ENCODE assay signal across 18 cellular contexts in genomic region chr7:111026301-111026700, GRCh38.
A peak's percentile ranks its signal among the peaks of the same experiment; 100 is the strongest.
DNase-seq lines count a peak whose midpoint lies in the region; ATAC-seq and TF ChIP-seq lines count a peak whose summit lies in the region.
"Had no signal": no experiment of that assay in that cellular context is flagged by ENCODE, and none has a peak within 500 bp of the region (broad histone marks: within the 10 kb centered on the region; RNA-seq: fewer than 3 reads in every experiment).

No MANE protein-coding gene starts in this region.

- H3K36me3 ChIP-seq in Caco-2 (ENCODE audit: control insufficient read depth, insufficient read depth, low read length), result no peaks in the 10 kb centered on the region
- H3K36me3 ChIP-seq: BE2C, esophagus muscularis mucosa, gastrocnemius medialis, right atrium auricular region, suprapubic skin had no signal

- peak overlapping the region; percentile 91 for H3K27ac Mint-ChIP-seq in T-helper 2 cell treated with Interferon-gamma antibody and Interleukin-4, amounts not matched to agents 5 μg/mL and 100 μg/mL, for 36 hours
- H3K27ac Mint-ChIP-seq in Caco-2 (ENCODE audit: unreplicated experiment), result peak overlapping the region; percentile 42
- H3K27ac Mint-ChIP-seq in T-cell, result peak overlapping the region; percentile 75 to 85
- peak overlapping the region; percentile 68 for H3K27ac Mint-ChIP-seq in central memory CD8-positive, alpha-beta T cell (ENCODE audit: low read depth)

- H3K9me3 ChIP-seq in Caco-2, result no peaks in the 10 kb centered on the region
- H3K9me3 ChIP-seq: BE2C, esophagus muscularis mucosa, gastrocnemius medialis, right atrium auricular region, suprapubic skin had no signal

- H3K4me1 Mint-ChIP-seq in T-helper 2 cell treated with Interferon-gamma antibody and Interleukin-4, amounts not matched to agents 5 μg/mL and 100 μg/mL, for 36 hours (ENCODE audit: low read depth), result peaks cover 71% of the 10 kb centered on the region
- H3K4me1 Mint-ChIP-seq in Caco-2 (ENCODE audit: low read depth, unreplicated experiment) (peaks cover 11% of the 10 kb centered on the region), T-cell (peaks cover 75 to 90% (median 78%) of the 10 kb centered on the region in 3 donors)
- H3K4me1 Mint-ChIP-seq in central memory CD8-positive, alpha-beta T cell, result peaks cover 29% of the 10 kb centered on the region

- peaks cover 4% of the 10 kb centered on the region for H3K9me3 Mint-ChIP-seq in T-helper 2 cell treated with Interferon-gamma antibody and Interleukin-4, amounts not matched to agents 5 μg/mL and 100 μg/mL, for 36 hours
- H3K9me3 Mint-ChIP-seq in Caco-2 (ENCODE audit: unreplicated experiment), result no peaks in the 10 kb centered on the region
- peaks cover 0 to under 1% (median 0%) of the 10 kb centered on the region in 3 donors for H3K9me3 Mint-ChIP-seq in T-cell
- H3K9me3 Mint-ChIP-seq in central memory CD8-positive, alpha-beta T cell, result peaks cover 4% of the 10 kb centered on the region

- no TSS peak for BruUV-seq in Caco-2 (replicated peaks; lab: Mats Ljungman, UMichigan)

- no peaks in the 10 kb centered on the region for H3K27me3 Mint-ChIP-seq in T-helper 2 cell treated with Interferon-gamma antibody and Interleukin-4, amounts not matched to agents 5 μg/mL and 100 μg/mL, for 36 hours (ENCODE audit: low read depth)
- H3K27me3 Mint-ChIP-seq in Caco-2 (ENCODE audit: insufficient read depth, unreplicated experiment) (no peaks in the 10 kb centered on the region), T-cell (no peaks in the 10 kb centered on the region)
- H3K27me3 Mint-ChIP-seq in central memory CD8-positive, alpha-beta T cell, result no peaks in the 10 kb centered on the region

- peaks cover 10% of the 10 kb centered on the region for H3K4me1 ChIP-seq in Caco-2

- H3K27me3 ChIP-seq in Caco-2 (replicated peaks; ENCODE audit: control insufficient read depth, insufficient read depth, low read length), result no peaks in the 10 kb centered on the region
- H3K27me3 ChIP-seq: BE2C, esophagus muscularis mucosa, gastrocnemius medialis, right atrium auricular region, suprapubic skin had no signal

- H3K36me3 Mint-ChIP-seq in T-helper 2 cell treated with Interferon-gamma antibody and Interleukin-4, amounts not matched to agents 5 μg/mL and 100 μg/mL, for 36 hours (ENCODE audit: low read depth), result peaks cover 20% of the 10 kb centered on the region
- H3K36me3 Mint-ChIP-seq in Caco-2 (ENCODE audit: insufficient read depth, unreplicated experiment), result no peaks in the 10 kb centered on the region
- peaks cover 9% of the 10 kb centered on the region for H3K36me3 Mint-ChIP-seq in T-cell
- H3K36me3 Mint-ChIP-seq in central memory CD8-positive, alpha-beta T cell (ENCODE audit: insufficient read depth), result peaks cover 3% of the 10 kb centered on the region

- peak overlapping the region; percentile 67 for H3K4me3 Mint-ChIP-seq in T-helper 2 cell treated with Interferon-gamma antibody and Interleukin-4, amounts not matched to agents 5 μg/mL and 100 μg/mL, for 36 hours
- H3K4me3 Mint-ChIP-seq in Caco-2 (ENCODE audit: unreplicated experiment) (no peak overlapping the region), T-cell (peak overlapping the region in 1 of 3 donors; percentile 61)
- H3K4me3 Mint-ChIP-seq in central memory CD8-positive, alpha-beta T cell, result no peak overlapping the region

- ATAC-seq in T-cell (replicated peaks in 1 of 4) (no peak), HG02884 (IDR thresholded peaks at IDR 0.05; ENCODE audit: unreplicated experiment) (no peak)
- no peak for ATAC-seq in central memory CD8-positive, alpha-beta T cell (replicated peaks; ENCODE audit: extremely low read depth, poor library complexity, severe bottlenecking)
- ATAC-seq: gastrocnemius medialis, Panc1 had no signal

- TF ChIP-seq CTCF in Caco-2 (IDR thresholded peaks at IDR 0.05; ENCODE audit: insufficient read depth in 1 of 2, low read depth in 1 of 2, low read length in 1 of 2, severe bottlenecking in 1 of 2, unreplicated experiment in 1 of 2), result no peak

- CTCF ChIA-PET in Caco-2 (lab: Charles Lee) (no interaction called here), T-cell (lab: Charles Lee) (no interaction called here)

- intact Hi-C loops in Caco-2 (cut with micrococcal nuclease; ENCODE audit: unreplicated experiment), result no loop called here

- POLR2A ChIA-PET in Caco-2 (lab: Charles Lee), result interaction anchor here (0.6 kb wide), 1 partner anchor 138 kb away, joined by 3 read pairs; no protein-coding TSS in a partner anchor
- POLR2A ChIA-PET in T-cell (lab: Charles Lee), result no interaction called here

- H3K4me3 ChIP-seq in Caco-2 (ENCODE audit: low read depth, low read length), result no peak overlapping the region
- H3K4me3 ChIP-seq: esophagus muscularis mucosa, gastrocnemius medialis, right atrium auricular region, suprapubic skin had no signal

- no peak for DNase-seq in T-helper 2 cell treated with Interferon-gamma antibody and Interleukin-4, amounts not matched to agents 5 μg/mL and 100 μg/mL, for 36 hours (ENCODE audit: low spot score)
- no peak for DNase-seq in T-helper 2 cell
- DNase-seq in Caco-2, result no peak
- DNase-seq in T-cell, result no peak
- DNase-seq in central memory CD8-positive, alpha-beta T cell (ENCODE audit: low spot score in 2 of 2), result no peak
- DNase-seq in T-helper 9 cell, result no peak
- no peak for DNase-seq in activated CD8-positive, alpha-beta memory T cell treated with anti-CD3 and anti-CD28 coated beads, Interleukin-2, amount 50 U/mL, for 48 hours
- DNase-seq: activated CD4-positive, CD25-positive, alpha-beta regulatory T cell; BE2C; effector memory CD4-positive, alpha-beta T cell; gastrocnemius medialis; KG1; NCI-H1930 had no signal
